ENCODE assay signal across 10 cellular contexts in the genomic region with DNA sequence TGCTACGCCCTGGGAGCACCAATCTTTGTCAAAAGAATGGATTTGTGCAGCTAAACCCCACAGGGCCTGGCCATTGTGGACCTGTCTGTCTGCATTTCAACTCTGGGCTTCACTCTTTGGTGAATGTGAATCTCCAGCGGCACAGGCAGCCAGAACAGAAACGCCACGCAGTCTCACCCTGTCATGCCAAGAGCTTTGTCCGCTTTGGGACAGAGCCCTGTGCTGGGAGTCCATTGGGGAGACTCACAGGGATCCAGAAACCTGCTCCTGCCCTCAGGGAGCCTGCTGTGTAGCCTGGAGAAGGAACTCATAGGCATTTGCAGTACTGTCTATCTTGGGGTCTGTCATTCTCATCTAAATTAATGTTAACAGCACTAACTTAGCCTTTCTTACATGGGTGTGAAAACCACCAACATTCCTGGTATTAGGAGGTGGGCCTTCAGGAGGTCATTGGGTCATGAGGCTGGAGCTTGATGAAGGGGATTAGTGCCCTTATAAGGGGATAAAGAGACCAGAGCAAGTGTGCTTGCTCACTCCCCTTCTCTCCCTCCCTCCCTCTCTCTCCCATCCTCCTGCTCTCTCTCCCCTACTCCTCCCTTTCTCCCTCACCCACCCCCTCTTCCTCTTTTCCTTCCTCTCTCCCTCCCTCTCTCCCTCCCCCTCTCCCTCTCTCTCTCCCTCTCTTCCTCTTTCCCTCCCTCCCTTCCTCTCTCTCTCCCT.
"Had no signal": no experiment of that assay in that cellular context is flagged by ENCODE, and none has a peak within 500 bp of the region (broad histone marks: within the 10 kb centered on the region; RNA-seq: fewer than 3 reads in every experiment).

No MANE protein-coding gene starts in this region.

- H3K27me3 Mint-ChIP-seq: natural killer cell treated with Interleukin-12 subunit alpha and Interleukin-12 subunit beta and Interleukin-15 and Interleukin-18, amount 100 ng/mL, for 72 hours had no signal

- H3K9me3 ChIP-seq: stomach had no signal

- DNase-seq: activated CD4-positive, alpha-beta T cell treated with anti-CD3 and anti-CD28 coated beads for 48 hours; activated naive CD4-positive, alpha-beta T cell treated with Interleukin-2 at 50 U/mL for 16 hours; immature natural killer cell; stimulated activated CD4-positive, alpha-beta T cell treated with anti-CD3 and anti-CD28 coated beads, Interleukin-15, amount 100 ng/mL, for 24 hours; stimulated activated CD4-positive, alpha-beta T cell treated with anti-CD3 and anti-CD28 coated beads, Interleukin-4, amount 100 ng/mL, for 4 hours; stomach; T1000 had no signal

- H3K27ac ChIP-seq: coronary artery, stomach had no signal

- H3K9me3 Mint-ChIP-seq: natural killer cell treated with Interleukin-12 subunit alpha and Interleukin-12 subunit beta and Interleukin-15 and Interleukin-18, amount 100 ng/mL, for 72 hours had no signal

- H3K27me3 ChIP-seq: stomach had no signal

- H3K27ac Mint-ChIP-seq: natural killer cell treated with Interleukin-12 subunit alpha and Interleukin-12 subunit beta and Interleukin-15 and Interleukin-18, amount 100 ng/mL, for 72 hours had no signal

- ATAC-seq: natural killer cell treated with Interleukin-12 subunit alpha and Interleukin-12 subunit beta and Interleukin-15 and Interleukin-18, amount 100 ng/mL, for 72 hours; WTC11 had no signal

- H3K4me3 Mint-ChIP-seq: immature natural killer cell; natural killer cell treated with Interleukin-12 subunit alpha and Interleukin-12 subunit beta and Interleukin-15 and Interleukin-18, amount 100 ng/mL, for 72 hours; WTC11 had no signal

- H3K4me3 ChIP-seq: coronary artery, stomach had no signal
